ENCODE assay signal across 8 cellular contexts in genomic region chr16:50548659-50549560, GRCh38. TPM values are rescaled to one million over a fixed set of nuclear protein-coding genes. Genes with fewer than 3 reads are reported as not detected.
DNase-seq lines count a peak whose midpoint lies in the region; ATAC-seq, FAIRE-seq and TF ChIP-seq lines count a peak whose summit lies in the region.

No MANE protein-coding gene starts in this region.

- H4K20me1 ChIP-seq in Loucy (ENCODE audit: insufficient read depth, low read length, poor library complexity, severe bottlenecking) = no peaks in the 10 kb centered on the region

- DNase-seq in adrenal gland = peak in 4 of 7 donors; percentile 17 to 34 (median 30)
- no peak for DNase-seq in left lung
- DNase-seq in frontal cortex (ENCODE audit: low spot score in 2 of 2) = no peak

- no peak for TF ChIP-seq POLR2A in adrenal gland (IDR thresholded peaks at IDR 0.05)

- H3K79me2 ChIP-seq in Loucy (ENCODE audit: insufficient read depth, low read length) = no peaks in the 10 kb centered on the region

- no peaks in the 10 kb centered on the region for H3K9me2 ChIP-seq in Loucy (replicated peaks; ENCODE audit: low read depth, low read length)

- ATAC-seq in GM21717 (IDR thresholded peaks at IDR 0.05; ENCODE audit: unreplicated experiment) (peak; percentile 35), left lung (peak; percentile 18), GM18870 (IDR thresholded peaks at IDR 0.05; ENCODE audit: unreplicated experiment) (no peak)

- H3K9me3 Mint-ChIP-seq in stimulated activated naive CD8-positive, alpha-beta T cell treated with anti-CD3 and anti-CD28 coated beads, Interleukin-15, Interleukin-2, amounts not matched to agents 100 ng/mL and 50 ng/mL, for 24 hours = no peaks in the 10 kb centered on the region

- H3K27ac Mint-ChIP-seq in stimulated activated naive CD8-positive, alpha-beta T cell treated with anti-CD3 and anti-CD28 coated beads, Interleukin-15, Interleukin-2, amounts not matched to agents 100 ng/mL and 50 ng/mL, for 24 hours = no peak overlapping the region

- peak overlapping the region; percentile 62 for H3K4me3 Mint-ChIP-seq in stimulated activated naive CD8-positive, alpha-beta T cell treated with anti-CD3 and anti-CD28 coated beads, Interleukin-15, Interleukin-2, amounts not matched to agents 100 ng/mL and 50 ng/mL, for 24 hours

- peaks cover 43% of the 10 kb centered on the region for H3K27me3 ChIP-seq in Loucy (ENCODE audit: insufficient read depth, low read length, poor library complexity, severe bottlenecking)
- no peaks in the 10 kb centered on the region for H3K27me3 ChIP-seq in adrenal gland
- peaks cover 12 to 64% of the 10 kb centered on the region in 2 donors for H3K27me3 ChIP-seq in left lung

- H3K27me3 Mint-ChIP-seq in stimulated activated naive CD8-positive, alpha-beta T cell treated with anti-CD3 and anti-CD28 coated beads, Interleukin-15, Interleukin-2, amounts not matched to agents 100 ng/mL and 50 ng/mL, for 24 hours = peaks cover 14% of the 10 kb centered on the region

- H3K36me3 ChIP-seq in ES-I3 (ENCODE audit: insufficient read depth, low read length) = no peaks in the 10 kb centered on the region
- no peaks in the 10 kb centered on the region for H3K36me3 ChIP-seq in Loucy (ENCODE audit: insufficient read depth, low read length)
- no peaks in the 10 kb centered on the region for H3K36me3 ChIP-seq in adrenal gland (replicated peaks in 1 of 2)
- no peaks in the 10 kb centered on the region for H3K36me3 ChIP-seq in left lung

- H3K9me3 ChIP-seq in ES-I3 (ENCODE audit: control insufficient read depth, insufficient read depth, low read length) (no peaks in the 10 kb centered on the region), Loucy (ENCODE audit: insufficient read depth, low read depth, low read length) (no peaks in the 10 kb centered on the region), adrenal gland (replicated peaks in 1 of 3) (no peaks in the 10 kb centered on the region), left lung (no peaks in the 10 kb centered on the region)

- H3K4me3 ChIP-seq in Loucy (ENCODE audit: low read length, poor library complexity, severe bottlenecking) = peak overlapping the region; percentile 71
- peak overlapping the region in 3 of 4 donors; percentile 24 to 95 (median 48) for H3K4me3 ChIP-seq in adrenal gland
- peak overlapping the region; percentile 66 to 82 for H3K4me3 ChIP-seq in left lung

- no peak for TF ChIP-seq CTCF in Loucy (conservative IDR thresholded peaks at IDR 0.05; ENCODE audit: low read length)
- TF ChIP-seq CTCF in adrenal gland (IDR thresholded peaks at IDR 0.05) = no peak
- no peak for TF ChIP-seq CTCF in left lung (IDR thresholded peaks at IDR 0.05)

- peak overlapping the region; percentile 58 for H3K9ac ChIP-seq in ES-I3 (ENCODE audit: low read depth, low read length)
- H3K9ac ChIP-seq in Loucy (ENCODE audit: low read depth, low read length, poor library complexity, severe bottlenecking) = no peak overlapping the region

- H3F3A ChIP-seq in Loucy (ENCODE audit: low read depth) = no peaks in the 10 kb centered on the region

- WGBS in adrenal gland, 4 donors = 11 to 23% (median 14%) methylated on average over 37 to 80 of the region's 80 CpGs

- no peaks in the 10 kb centered on the region for H3K36me3 Mint-ChIP-seq in stimulated activated naive CD8-positive, alpha-beta T cell treated with anti-CD3 and anti-CD28 coated beads, Interleukin-15, Interleukin-2, amounts not matched to agents 100 ng/mL and 50 ng/mL, for 24 hours (ENCODE audit: low read depth)

- peak overlapping the region; percentile 73; the same call in 1 of the 2 replicates for H2AFZ ChIP-seq in Loucy (ENCODE audit: low read length)

- H3K4me1 ChIP-seq in ES-I3 (ENCODE audit: insufficient read depth, low read length) (no peaks in the 10 kb centered on the region), Loucy (ENCODE audit: insufficient read depth, low read length, poor library complexity, severe bottlenecking) (no peaks in the 10 kb centered on the region), adrenal gland (replicated peaks in 1 of 2) (peaks cover 4 to 7% of the 10 kb centered on the region in 2 donors), left lung (peaks cover 0 to 18% of the 10 kb centered on the region in 2 donors)

- FAIRE-seq in frontal cortex (lab: Jason Lieb, UNC) = no peak

- peak overlapping the region; percentile 49 for H3K4me2 ChIP-seq in Loucy (ENCODE audit: low read depth, low read length, poor library complexity, severe bottlenecking)

- intact Hi-C loops in adrenal gland (cut with DNase I) (loop anchor here in 1 of 2 donors (10.0 kb wide), 1 partner anchor 96 kb away; no protein-coding TSS in a partner anchor), left lung (cut with DNase I) (no loop called here)

- H3K27ac ChIP-seq in adrenal gland (peak overlapping the region in 1 of 5 donors; percentile 63), left lung (peak overlapping the region in 1 of 2 donors; percentile 13)

- H3K4me1 Mint-ChIP-seq in stimulated activated naive CD8-positive, alpha-beta T cell treated with anti-CD3 and anti-CD28 coated beads, Interleukin-15, Interleukin-2, amounts not matched to agents 100 ng/mL and 50 ng/mL, for 24 hours (ENCODE audit: low read depth) = peaks cover 25% of the 10 kb centered on the region

RNA-seq across cellular contexts. Expression of gene NKD1, which starts 0.7 kb away (rescaled TPM):
- total RNA-seq in adrenal gland = 1 to 10 TPM; 1.6 to 8.9 (median 7.2) TPM
- polyA plus RNA-seq in adrenal gland = 1 to 10 TPM in 2 of 3 donors, under 1 TPM in 1; 0.84 to 1.8 (median 1.2) TPM
- total RNA-seq in left lung = 10 to 100 TPM; 12.5 to 23.0 TPM
- total RNA-seq in frontal cortex = 2.4 TPM

Comparison
In these comparisons a context has a peak if more than half of its experiments do, and no peak if none do; other contexts are left out.
1. DNase-seq: peak in adrenal gland (4 of 7); none in left lung (0 of 2) and frontal cortex (0 of 2).
2. Peak in every context shown above with its lines, with median percentiles within 50 percentile points of each other: H3K4me3 ChIP-seq.